11 cellular contexts compared by ENCODE assay signal in the genomic region with DNA sequence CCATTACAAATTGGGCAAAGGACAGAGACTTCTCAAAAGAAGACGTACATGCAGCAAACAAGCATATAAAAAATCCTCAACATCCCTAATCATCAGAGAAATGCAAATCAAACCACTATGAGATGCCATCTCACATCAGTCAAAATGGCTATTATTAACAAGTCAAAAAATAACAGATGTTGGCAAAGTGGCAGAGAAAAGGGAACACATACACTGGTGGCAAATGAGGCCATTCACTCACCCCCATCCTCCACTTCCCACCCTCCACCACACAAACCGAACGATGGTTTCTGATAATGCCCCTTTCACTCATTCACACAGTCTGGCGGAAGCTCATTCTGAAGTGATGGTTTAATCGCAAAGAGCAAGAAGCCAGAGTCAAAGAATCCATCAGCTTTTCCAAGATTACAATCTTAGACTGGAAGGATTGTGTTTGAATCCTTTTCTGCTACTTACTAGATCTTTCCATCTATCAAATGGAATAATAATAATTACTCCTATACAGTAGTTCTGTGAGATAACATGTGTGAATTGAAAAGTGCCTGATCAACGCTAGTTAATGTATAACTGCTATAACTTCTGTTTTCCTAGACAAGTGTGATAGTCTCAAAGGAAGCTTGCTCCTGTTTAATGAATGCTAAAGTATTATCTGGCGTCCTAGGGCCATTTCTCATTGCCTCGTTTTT. TPM values are rescaled to one million over a fixed set of nuclear protein-coding genes. Genes with fewer than 3 reads are reported as not detected.
DNase-seq lines count a peak whose midpoint lies in the region; ATAC-seq and TF ChIP-seq lines count a peak whose summit lies in the region.
"Had no signal": no experiment of that assay in that cellular context is flagged by ENCODE, and none has a peak within 500 bp of the region (broad histone marks: within the 10 kb centered on the region; RNA-seq: fewer than 3 reads in every experiment).

No MANE protein-coding gene starts in this region.

- no peaks in the 10 kb centered on the region for H3K9me3 Mint-ChIP-seq in naive B cell
- H3K9me3 Mint-ChIP-seq: activated T-cell treated with anti-CD3 and anti-CD28 coated beads, Interleukin-2, amount 50 U/mL, for 72 hours; T-helper 1 cell treated with Interleukin-12 subunit alpha and Interleukin-12 subunit beta and Interleukin-4 antibody, amounts not matched to agents 30 μg/mL and 1 μg/mL, for 36 hours had no signal

- peaks cover 19 to 32% (median 20%) of the 10 kb centered on the region in 3 donors for H3K4me1 Mint-ChIP-seq in naive B cell

- no peaks in the 10 kb centered on the region for H3K9me3 ChIP-seq in smooth muscle cell (replicated peaks; ENCODE audit: low read depth)
- H3K9me3 ChIP-seq in WERI-Rb-1 (ENCODE audit: severe bottlenecking), result no peaks in the 10 kb centered on the region

- H3K27ac ChIP-seq in smooth muscle cell (ENCODE audit: low read depth) (no peak overlapping the region), WERI-Rb-1 (no peak overlapping the region)

- no peaks in the 10 kb centered on the region for H4K20me1 ChIP-seq in smooth muscle cell (ENCODE audit: low read depth)

- H3K36me3 ChIP-seq in smooth muscle cell (ENCODE audit: low read depth) (no peaks in the 10 kb centered on the region), WERI-Rb-1 (no peaks in the 10 kb centered on the region)

- DNase-seq in naive B cell, result peak; percentile 19
- DNase-seq in amygdala (lab: John Stamatoyannopoulos, UW), result no peak
- DNase-seq in smooth muscle cell (lab: John Stamatoyannopoulos, UW; ENCODE audit: unreplicated experiment), result no peak
- no peak for DNase-seq in WERI-Rb-1
- DNase-seq: activated T-cell treated with anti-CD3 and anti-CD28 coated beads, Interleukin-2, amount 50 U/mL, for 72 hours; NCI-H226 had no signal

- peak overlapping the region in 5 of 8 donors; percentile 21 to 72 (median 31) for H3K4me3 Mint-ChIP-seq in naive B cell
- H3K4me3 Mint-ChIP-seq: activated T-cell treated with anti-CD3 and anti-CD28 coated beads, Interleukin-2, amount 50 U/mL, for 72 hours; T-helper 1 cell treated with Interleukin-12 subunit alpha and Interleukin-12 subunit beta and Interleukin-4 antibody, amounts not matched to agents 30 μg/mL and 1 μg/mL, for 36 hours had no signal

- no peak for TF ChIP-seq CTCF in smooth muscle cell (IDR thresholded peaks at IDR 0.05; ENCODE audit: borderline replicate concordance, insufficient read depth, poor library complexity, severe bottlenecking)
- TF ChIP-seq CTCF in WERI-Rb-1 (IDR thresholded peaks at IDR 0.05; ENCODE audit: low read depth, low read length), result no peak

- H3K27me3 Mint-ChIP-seq in naive B cell, result peaks cover 67 to 86% (median 81%) of the 10 kb centered on the region in 3 donors

- H2AFZ ChIP-seq in smooth muscle cell (ENCODE audit: low read depth), result no peak overlapping the region

- H3K9ac ChIP-seq in smooth muscle cell (ENCODE audit: low read depth), result no peak overlapping the region

- H3K27me3 ChIP-seq in smooth muscle cell (ENCODE audit: low read depth) (no peaks in the 10 kb centered on the region), WERI-Rb-1 (ENCODE audit: insufficient read depth, low read depth, severe bottlenecking) (no peaks in the 10 kb centered on the region)

- no peak overlapping the region for H3K4me2 ChIP-seq in smooth muscle cell

- peak; percentile 59 for ATAC-seq in GM18498 (IDR thresholded peaks at IDR 0.05; ENCODE audit: unreplicated experiment)
- peak; percentile 50 for ATAC-seq in GM21381 (IDR thresholded peaks at IDR 0.05; ENCODE audit: unreplicated experiment)
- peak; percentile 32 for ATAC-seq in HG03558 (IDR thresholded peaks at IDR 0.05; ENCODE audit: extremely low read depth, unreplicated experiment)
- peak; percentile 40 to 54 for ATAC-seq in naive B cell (ENCODE audit: low read depth in 2 of 2)
- ATAC-seq in HG02870 (IDR thresholded peaks at IDR 0.05; ENCODE audit: unreplicated experiment), result no peak

- H3K36me3 Mint-ChIP-seq in naive B cell, result no peaks in the 10 kb centered on the region

- H3K79me2 ChIP-seq in smooth muscle cell (ENCODE audit: low read depth), result no peaks in the 10 kb centered on the region

- peaks cover 8% of the 10 kb centered on the region for H3K4me1 ChIP-seq in smooth muscle cell (ENCODE audit: low read depth)

- WGBS in smooth muscle cell (ENCODE audit: low lambda C conversion rate), result 91% methylated on average over 8 of the region's 8 CpGs

- peak overlapping the region in 1 of 6 donors; percentile 67 for H3K27ac Mint-ChIP-seq in naive B cell
- H3K27ac Mint-ChIP-seq: activated T-cell treated with anti-CD3 and anti-CD28 coated beads, Interleukin-2, amount 50 U/mL, for 72 hours; T-helper 1 cell treated with Interleukin-12 subunit alpha and Interleukin-12 subunit beta and Interleukin-4 antibody, amounts not matched to agents 30 μg/mL and 1 μg/mL, for 36 hours had no signal

- H3F3A ChIP-seq in smooth muscle cell (ENCODE audit: low read depth), result no peaks in the 10 kb centered on the region

- no peak overlapping the region for H3K4me3 ChIP-seq in smooth muscle cell
- no peak overlapping the region for H3K4me3 ChIP-seq in WERI-Rb-1 (ENCODE audit: low read depth, low read length)

RNA-seq across cellular contexts. Expression of gene CD28, which starts 16.9 kb away (rescaled TPM):
- polyA plus RNA-seq in naive B cell (ENCODE audit: low read depth in 6 of 6) (under 1 TPM; 0.05 to 0.58 (median 0.16) TPM), smooth muscle cell (not detected in 2 replicates)
- total RNA-seq in smooth muscle cell, result not detected in 2 replicates
